ENCODE assay signal across 18 cellular contexts in the genomic region with DNA sequence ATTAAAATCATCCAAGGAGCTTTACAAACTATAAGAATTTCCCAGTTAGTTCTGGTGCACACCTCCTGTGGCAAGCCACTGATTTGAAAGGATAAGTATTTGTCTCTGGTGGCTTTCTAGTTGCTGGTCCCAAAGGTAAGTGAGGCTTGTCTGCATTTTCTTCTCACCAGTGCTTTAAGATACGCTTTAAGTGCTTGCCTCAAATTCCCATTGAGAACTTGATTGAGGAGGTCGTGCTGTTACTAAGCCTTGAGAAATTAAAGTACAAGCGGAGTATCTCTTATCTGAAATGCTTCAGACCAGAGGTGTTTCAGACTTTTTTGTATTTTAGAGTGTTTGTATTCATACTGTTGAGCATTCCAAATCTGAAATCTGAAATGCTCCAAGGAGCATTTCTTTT. TPM values are rescaled to one million over a fixed set of nuclear protein-coding genes. Genes with fewer than 3 reads are reported as not detected.
DNase-seq lines count a peak whose midpoint lies in the region; ATAC-seq, FAIRE-seq and TF ChIP-seq lines count a peak whose summit lies in the region.
"Had no signal": no experiment of that assay in that cellular context is flagged by ENCODE, and none has a peak within 500 bp of the region (broad histone marks: within the 10 kb centered on the region; RNA-seq: fewer than 3 reads in every experiment).

No MANE protein-coding gene starts in this region.

- H3K36me3 Mint-ChIP-seq in nephron progenitor cell (ENCODE audit: low read depth): peaks cover 13% of the 10 kb centered on the region
- peaks cover 14% of the 10 kb centered on the region for H3K36me3 Mint-ChIP-seq in stimulated activated memory B cell treated with anti-CD40 and anti-IgM and Interleukin-4, amounts not matched to agents 10 μg/mL and 1 μg/mL and 100 μg/mL, for 72 hours
- peaks cover 11% of the 10 kb centered on the region for H3K36me3 Mint-ChIP-seq in activated naive CD4-positive, alpha-beta T cell treated with anti-CD3 and anti-CD28 coated beads, Interleukin-2, amount 10 ng/mL, durations not matched to agents 7 days and 5 days

- H3K4me1 Mint-ChIP-seq in nephron progenitor cell: no peaks in the 10 kb centered on the region
- H3K4me1 Mint-ChIP-seq in stimulated activated memory B cell treated with anti-CD40 and anti-IgM and Interleukin-4, amounts not matched to agents 10 μg/mL and 1 μg/mL and 100 μg/mL, for 72 hours: no peaks in the 10 kb centered on the region
- H3K4me1 Mint-ChIP-seq in activated naive CD4-positive, alpha-beta T cell treated with anti-CD3 and anti-CD28 coated beads, Interleukin-2, amount 10 ng/mL, durations not matched to agents 7 days and 5 days: no peaks in the 10 kb centered on the region

- DNase-seq in GM19239 (ENCODE audit: insufficient read length, low spot score) (no peak), lower lobe of right lung (no peak), nephron progenitor cell (no peak), inferior parietal cortex (ENCODE audit: extremely low spot score) (no peak)
- no peak for DNase-seq in activated naive CD4-positive, alpha-beta T cell treated with anti-CD3 and anti-CD28 coated beads, Interleukin-2, amount 10 ng/mL, durations not matched to agents 7 days and 5 days
- DNase-seq: Calu3; CD8-positive, alpha-beta T cell; DMS79 treated with DMSO at 0.1 percent for 48 hours; GF-D8; GOT3; H7; HFFc6 had no signal

- ATAC-seq in lower lobe of right lung (peak; percentile 78 to 94), HG03469 (IDR thresholded peaks at IDR 0.05; ENCODE audit: unreplicated experiment) (no peak)
- no peak for ATAC-seq in stimulated activated memory B cell treated with anti-CD40 and anti-IgM and Interleukin-4, amounts not matched to agents 10 μg/mL and 1 μg/mL and 100 μg/mL, for 72 hours
- ATAC-seq: A549; CD8-positive, alpha-beta T cell; HCT116 had no signal

- no peaks in the 10 kb centered on the region for H3K27me3 ChIP-seq in lower lobe of right lung (ENCODE audit: low read depth)
- H3K27me3 ChIP-seq: BLaER1 treated with 17β-estradiol and CSF1 and Interleukin-3, amounts not matched to agents 10 nM and 100 nM had no signal

- H3K27ac Mint-ChIP-seq in nephron progenitor cell: peak overlapping the region; percentile 13
- H3K27ac Mint-ChIP-seq in stimulated activated memory B cell treated with anti-CD40 and anti-IgM and Interleukin-4, amounts not matched to agents 10 μg/mL and 1 μg/mL and 100 μg/mL, for 72 hours: no peak overlapping the region
- H3K27ac Mint-ChIP-seq in activated naive CD4-positive, alpha-beta T cell treated with anti-CD3 and anti-CD28 coated beads, Interleukin-2, amount 10 ng/mL, durations not matched to agents 7 days and 5 days: no peak overlapping the region
- H3K27ac Mint-ChIP-seq: CD8-positive, alpha-beta T cell; HFFc6 had no signal

- FAIRE-seq in GM19239 (lab: Jason Lieb, UNC): peak; percentile 57
- FAIRE-seq: A549 had no signal

- intact Hi-C loops in lower lobe of right lung (cut with DNase I): no loop called here

- TF ChIP-seq CTCF in 22Rv1 (IDR thresholded peaks at IDR 0.05) (no peak), lower lobe of right lung (IDR thresholded peaks at IDR 0.05) (no peak), nephron progenitor cell (IDR thresholded peaks at IDR 0.05) (no peak)

- H3K4me3 Mint-ChIP-seq in nephron progenitor cell: no peak overlapping the region
- H3K4me3 Mint-ChIP-seq in stimulated activated memory B cell treated with anti-CD40 and anti-IgM and Interleukin-4, amounts not matched to agents 10 μg/mL and 1 μg/mL and 100 μg/mL, for 72 hours: no peak overlapping the region
- no peak overlapping the region for H3K4me3 Mint-ChIP-seq in activated naive CD4-positive, alpha-beta T cell treated with anti-CD3 and anti-CD28 coated beads, Interleukin-2, amount 10 ng/mL, durations not matched to agents 7 days and 5 days
- H3K4me3 Mint-ChIP-seq: CD8-positive, alpha-beta T cell; HFFc6 had no signal

- no peaks in the 10 kb centered on the region for H3K4me1 ChIP-seq in lower lobe of right lung
- H3K4me1 ChIP-seq: A549 had no signal

- H3K36me3 ChIP-seq in lower lobe of right lung: peaks cover 27% of the 10 kb centered on the region

- no peak overlapping the region for H3K4me3 ChIP-seq in lower lobe of right lung
- H3K4me3 ChIP-seq: A549; BLaER1 treated with 17β-estradiol and CSF1 and Interleukin-3, amounts not matched to agents 10 nM and 100 nM had no signal

- CTCF ChIA-PET in activated naive CD4-positive, alpha-beta T cell treated with anti-CD3 and anti-CD28 coated beads, Interleukin-2, amount 10 ng/mL, durations not matched to agents 7 days and 5 days (lab: Charles Lee): no interaction called here

- H3K9me3 Mint-ChIP-seq in nephron progenitor cell: no peaks in the 10 kb centered on the region
- no peaks in the 10 kb centered on the region for H3K9me3 Mint-ChIP-seq in stimulated activated memory B cell treated with anti-CD40 and anti-IgM and Interleukin-4, amounts not matched to agents 10 μg/mL and 1 μg/mL and 100 μg/mL, for 72 hours
- H3K9me3 Mint-ChIP-seq in activated naive CD4-positive, alpha-beta T cell treated with anti-CD3 and anti-CD28 coated beads, Interleukin-2, amount 10 ng/mL, durations not matched to agents 7 days and 5 days: no peaks in the 10 kb centered on the region
- H3K9me3 Mint-ChIP-seq: CD8-positive, alpha-beta T cell; HFFc6 had no signal

- no peaks in the 10 kb centered on the region for H3K27me3 Mint-ChIP-seq in nephron progenitor cell (ENCODE audit: low read depth, poor library complexity)
- no peaks in the 10 kb centered on the region for H3K27me3 Mint-ChIP-seq in stimulated activated memory B cell treated with anti-CD40 and anti-IgM and Interleukin-4, amounts not matched to agents 10 μg/mL and 1 μg/mL and 100 μg/mL, for 72 hours
- H3K27me3 Mint-ChIP-seq in activated naive CD4-positive, alpha-beta T cell treated with anti-CD3 and anti-CD28 coated beads, Interleukin-2, amount 10 ng/mL, durations not matched to agents 7 days and 5 days: no peaks in the 10 kb centered on the region

- peak overlapping the region; percentile 6; the same call in 1 of the 2 replicates for H3K27ac ChIP-seq in 22Rv1
- no peak overlapping the region for H3K27ac ChIP-seq in lower lobe of right lung
- H3K27ac ChIP-seq: A549; BLaER1 treated with 17β-estradiol and CSF1 and Interleukin-3, amounts not matched to agents 10 nM and 100 nM had no signal

- H3K9me3 ChIP-seq in lower lobe of right lung: no peaks in the 10 kb centered on the region
- H3K9me3 ChIP-seq: A549; BLaER1 treated with 17β-estradiol and CSF1 and Interleukin-3, amounts not matched to agents 10 nM and 100 nM had no signal

RNA-seq across cellular contexts. Expression of gene MYO6, which starts 29.9 kb away (rescaled TPM):
- 62.7 TPM for total RNA-seq in lower lobe of right lung

Comparison
In these comparisons a context has a peak if more than half of its experiments do, and no peak if none do; other contexts are left out.
1. ATAC-seq: peak in lower lobe of right lung (2 of 2); none in stimulated activated memory B cell treated with anti-CD40 and anti-IgM and Interleukin-4, amounts not matched to agents 10 μg/mL and 1 μg/mL and 100 μg/mL, for 72 hours (single experiment) and HG03469 (single experiment).